ENCODE assay signal across 17 cellular contexts in genomic region chr12:92829683-92830282, GRCh38.
DNase-seq lines count a peak whose midpoint lies in the region; ATAC-seq and TF ChIP-seq lines count a peak whose summit lies in the region.
"Had no signal": no experiment of that assay in that cellular context is flagged by ENCODE, and none has a peak within 500 bp of the region (broad histone marks: within the 10 kb centered on the region; RNA-seq: fewer than 3 reads in every experiment).

No MANE protein-coding gene starts in this region.

- POLR2A ChIA-PET in A673 (lab: Charles Lee; ENCODE audit: low non-redundant PET): no interaction called here

- H3K36me3 ChIP-seq in A673 (ENCODE audit: insufficient read depth, low read length, poor library complexity, severe bottlenecking) (peaks cover 8% of the 10 kb centered on the region), Peyer's patch (peaks cover 0 to 12% (median 0%) of the 10 kb centered on the region in 3 donors), mucosa of descending colon (ENCODE audit: low read depth) (no peaks in the 10 kb centered on the region)

- no peak overlapping the region for H3K27ac Mint-ChIP-seq in T-helper 17 cell
- H3K27ac Mint-ChIP-seq: B cell; CD4-positive, alpha-beta T cell; CD8-positive, alpha-beta T cell had no signal

- CTCF ChIA-PET in A673 (lab: Charles Lee): interaction anchor here (0.7 kb wide), 1 partner anchor 116 kb away, joined by 3 read pairs; no protein-coding TSS in a partner anchor

- H3K27ac ChIP-seq in A673 (ENCODE audit: low read depth, low read length, poor library complexity, severe bottlenecking) (peak overlapping the region; percentile 23), Peyer's patch (peak overlapping the region in 3 of 4 donors; percentile 28 to 67 (median 61))
- H3K27ac ChIP-seq: BLaER1 treated with 17β-estradiol and CSF1 and Interleukin-3, amounts not matched to agents 10 nM and 100 nM; C4-2B had no signal

- peaks cover 6% of the 10 kb centered on the region for H3K4me1 Mint-ChIP-seq in T-helper 17 cell
- H3K4me1 Mint-ChIP-seq: B cell had no signal

- intact Hi-C loops in A673 (cut with micrococcal nuclease; ENCODE audit: unreplicated experiment): no loop called here
- intact Hi-C loops in mucosa of descending colon (cut with DNase I, micrococcal nuclease): no loop called here

- no peaks in the 10 kb centered on the region for H3K27me3 ChIP-seq in A673 (replicated peaks; ENCODE audit: insufficient read depth, low read depth, low read length, poor library complexity)
- H3K27me3 ChIP-seq in Peyer's patch: no peaks in the 10 kb centered on the region
- H3K27me3 ChIP-seq: BLaER1 treated with 17β-estradiol and CSF1 and Interleukin-3, amounts not matched to agents 10 nM and 100 nM had no signal

- peaks cover 7% of the 10 kb centered on the region for H3K36me3 Mint-ChIP-seq in T-helper 17 cell (ENCODE audit: low read depth)

- ATAC-seq in mucosa of descending colon (peak; percentile 9), HG03039 (IDR thresholded peaks at IDR 0.05; ENCODE audit: unreplicated experiment) (no peak), T-helper 17 cell (no peak)
- ATAC-seq: CD8-positive, alpha-beta T cell had no signal

- TF ChIP-seq POLR2A in Peyer's patch (IDR thresholded peaks at IDR 0.05): no peak

- H3K4me3 Mint-ChIP-seq in T-helper 17 cell: no peak overlapping the region
- H3K4me3 Mint-ChIP-seq: B cell; CD4-positive, alpha-beta T cell; CD8-positive, alpha-beta T cell had no signal

- H3K4me3 ChIP-seq in A673 (ENCODE audit: low read depth, low read length, poor library complexity, severe bottlenecking): no peak overlapping the region
- H3K4me3 ChIP-seq in Peyer's patch: no peak overlapping the region
- no peak overlapping the region for H3K4me3 ChIP-seq in mucosa of descending colon
- H3K4me3 ChIP-seq: BLaER1 treated with 17β-estradiol and CSF1 and Interleukin-3, amounts not matched to agents 10 nM and 100 nM had no signal

- H3K9me3 ChIP-seq in A673 (ENCODE audit: low read depth, low read length, poor library complexity, severe bottlenecking) (no peaks in the 10 kb centered on the region), Peyer's patch (no peaks in the 10 kb centered on the region), mucosa of descending colon (no peaks in the 10 kb centered on the region), T-helper 17 cell (ENCODE audit: control insufficient read depth, low read length, poor library complexity, severe bottlenecking) (no peaks in the 10 kb centered on the region)
- H3K9me3 ChIP-seq: BLaER1 treated with 17β-estradiol and CSF1 and Interleukin-3, amounts not matched to agents 10 nM and 100 nM; Caco-2 had no signal

- TF ChIP-seq CTCF in A673 (conservative IDR thresholded peaks at IDR 0.05; ENCODE audit: low read depth, low read length) (no peak), Peyer's patch (IDR thresholded peaks at IDR 0.05) (no peak), mucosa of descending colon (IDR thresholded peaks at IDR 0.05) (no peak)

- DNase-seq in A673 (ENCODE audit: low spot score): no peak
- DNase-seq in Peyer's patch: peak in 1 of 3 donors; percentile 44
- no peak for DNase-seq in mucosa of descending colon
- no peak for DNase-seq in NCI-H526 (lab: John Stamatoyannopoulos, UW)
- no peak for DNase-seq in T-helper 17 cell
- DNase-seq: 8988T; AML-193; Caco-2; Calu3; CD4-positive, alpha-beta T cell; CD8-positive, alpha-beta T cell; DMS79 treated with DMSO at 0.1 percent for 48 hours; GF-D8 had no signal

- H3K4me1 ChIP-seq in A673 (ENCODE audit: insufficient read depth, low read length, poor library complexity, severe bottlenecking) (no peaks in the 10 kb centered on the region), Peyer's patch (peaks cover 0 to 3% (median 0%) of the 10 kb centered on the region in 4 donors), mucosa of descending colon (ENCODE audit: low read depth) (no peaks in the 10 kb centered on the region)
- H3K4me1 ChIP-seq: BLaER1 treated with 17β-estradiol and CSF1 and Interleukin-3, amounts not matched to agents 10 nM and 100 nM; Caco-2 had no signal

- BruUV-seq in A673 (replicated peaks; lab: Mats Ljungman, UMichigan): no TSS peak

- H3K27me3 Mint-ChIP-seq in T-helper 17 cell: no peaks in the 10 kb centered on the region
- H3K27me3 Mint-ChIP-seq: B cell; CD4-positive, alpha-beta T cell had no signal
